9 cellular contexts compared by ENCODE assay signal in genomic region chr17:75249564-75249963, GRCh38. TPM values are rescaled to one million over a fixed set of nuclear protein-coding genes. Genes with fewer than 3 reads are reported as not detected.
DNase-seq lines count a peak whose midpoint lies in the region; ATAC-seq and TF ChIP-seq lines count a peak whose summit lies in the region.
"Had no signal": no experiment of that assay in that cellular context is flagged by ENCODE, and none has a peak within 500 bp of the region (broad histone marks: within the 10 kb centered on the region; RNA-seq: fewer than 3 reads in every experiment).

No MANE protein-coding gene starts in this region.

- H3K27ac Mint-ChIP-seq in CD4-positive, alpha-beta memory T cell, result peak overlapping the region; percentile 90 to 99 (median 95)
- peak overlapping the region; percentile 36; the same call in 1 of the 2 replicates for H3K27ac Mint-ChIP-seq in HFFc6
- peak overlapping the region; percentile 95 for H3K27ac Mint-ChIP-seq in activated naive CD8-positive, alpha-beta T cell treated with anti-CD3 and anti-CD28 coated beads for 36 hours
- peak overlapping the region; percentile 70 to 96 (median 92) for H3K27ac Mint-ChIP-seq in naive thymus-derived CD8-positive, alpha-beta T cell

- peak overlapping the region; percentile 51 for H3K27ac ChIP-seq in CD4-positive, alpha-beta memory T cell (ENCODE audit: low read depth, low read length)

- H3K27me3 Mint-ChIP-seq in CD4-positive, alpha-beta memory T cell, result no peaks in the 10 kb centered on the region
- no peaks in the 10 kb centered on the region; the same call in 1 of the 2 replicates for H3K27me3 Mint-ChIP-seq in HFFc6 (ENCODE audit: insufficient read depth)
- no peaks in the 10 kb centered on the region for H3K27me3 Mint-ChIP-seq in activated naive CD8-positive, alpha-beta T cell treated with anti-CD3 and anti-CD28 coated beads for 36 hours
- no peaks in the 10 kb centered on the region for H3K27me3 Mint-ChIP-seq in naive thymus-derived CD8-positive, alpha-beta T cell

- intact Hi-C loops in CD4-positive, alpha-beta memory T cell (cut with micrococcal nuclease), result no loop called here

- H3K4me3 ChIP-seq in CD4-positive, alpha-beta memory T cell (ENCODE audit: low read length in 2 of 2), result no peak overlapping the region

- H3K4me1 ChIP-seq in CD4-positive, alpha-beta memory T cell (ENCODE audit: insufficient read depth, low read length), result peaks cover 44% of the 10 kb centered on the region

- no peaks in the 10 kb centered on the region for H3K9me3 ChIP-seq in CD4-positive, alpha-beta memory T cell (ENCODE audit: control insufficient read depth in 1 of 2, low read length in 2 of 2)

- peaks cover 14 to 31% of the 10 kb centered on the region in 2 donors for H3K36me3 Mint-ChIP-seq in CD4-positive, alpha-beta memory T cell
- no peaks in the 10 kb centered on the region; the same call in 1 of the 2 replicates for H3K36me3 Mint-ChIP-seq in HFFc6 (ENCODE audit: low read depth)
- H3K36me3 Mint-ChIP-seq in activated naive CD8-positive, alpha-beta T cell treated with anti-CD3 and anti-CD28 coated beads for 36 hours, result peaks cover 25% of the 10 kb centered on the region
- H3K36me3 Mint-ChIP-seq in naive thymus-derived CD8-positive, alpha-beta T cell, result peaks cover 0 to 35% (median 1%) of the 10 kb centered on the region in 3 donors

- peaks cover 25 to 62% (median 46%) of the 10 kb centered on the region in 4 donors for H3K4me1 Mint-ChIP-seq in CD4-positive, alpha-beta memory T cell
- peaks cover 11% of the 10 kb centered on the region for H3K4me1 Mint-ChIP-seq in HFFc6 (ENCODE audit: low read depth)
- H3K4me1 Mint-ChIP-seq in activated naive CD8-positive, alpha-beta T cell treated with anti-CD3 and anti-CD28 coated beads for 36 hours, result peaks cover 70% of the 10 kb centered on the region
- H3K4me1 Mint-ChIP-seq in naive thymus-derived CD8-positive, alpha-beta T cell, result peaks cover 38 to 55% (median 51%) of the 10 kb centered on the region in 4 donors

- peak overlapping the region; percentile 78 to 90 (median 84) for H3K4me3 Mint-ChIP-seq in CD4-positive, alpha-beta memory T cell
- no peak overlapping the region for H3K4me3 Mint-ChIP-seq in HFFc6
- H3K4me3 Mint-ChIP-seq in activated naive CD8-positive, alpha-beta T cell treated with anti-CD3 and anti-CD28 coated beads for 36 hours, result peak overlapping the region; percentile 75
- H3K4me3 Mint-ChIP-seq in naive thymus-derived CD8-positive, alpha-beta T cell, result peak overlapping the region in 9 of 10 donors; percentile 30 to 79 (median 63)

- ATAC-seq in naive thymus-derived CD8-positive, alpha-beta T cell, result no peak
- ATAC-seq in GM21447 (IDR thresholded peaks at IDR 0.05; ENCODE audit: unreplicated experiment), result no peak

- POLR2A ChIA-PET in CD4-positive, alpha-beta memory T cell (lab: Charles Lee; ENCODE audit: partially characterized antibody), result interaction anchor here (1.6 to 4.3 kb wide), 4 partner anchors 8 to 40 kb away, joined by 7 to 50 read pairs (median 12); partner anchors contain the start of genes GGA3, MIF4GD, MRPS7 and SLC25A19
- POLR2A ChIA-PET in naive thymus-derived CD8-positive, alpha-beta T cell (lab: Charles Lee), result interaction anchor here (1.4 to 1.9 kb wide), 2 partner anchors 11 to 21 kb away, joined by 4 to 10 read pairs; partner anchors contain the start of gene MIF4GD

- no peaks in the 10 kb centered on the region for H3K27me3 ChIP-seq in CD4-positive, alpha-beta memory T cell (ENCODE audit: insufficient read depth, low read length)

- TF ChIP-seq CTCF in HFFc6 (IDR thresholded peaks at IDR 0.05) (no peak), GM20000 (IDR thresholded peaks at IDR 0.05; ENCODE audit: extremely low read depth, missing control alignments) (no peak)

- H3K36me3 ChIP-seq in CD4-positive, alpha-beta memory T cell (ENCODE audit: insufficient read depth, low read length), result peaks cover 16% of the 10 kb centered on the region

- no peaks in the 10 kb centered on the region for H3K9me3 Mint-ChIP-seq in CD4-positive, alpha-beta memory T cell
- no peaks in the 10 kb centered on the region for H3K9me3 Mint-ChIP-seq in HFFc6
- H3K9me3 Mint-ChIP-seq in activated naive CD8-positive, alpha-beta T cell treated with anti-CD3 and anti-CD28 coated beads for 36 hours, result no peaks in the 10 kb centered on the region
- H3K9me3 Mint-ChIP-seq in naive thymus-derived CD8-positive, alpha-beta T cell, result no peaks in the 10 kb centered on the region

- no peak for DNase-seq in CD4-positive, alpha-beta memory T cell
- DNase-seq in HFFc6 (no peak), islet precursor cell (no peak), NCI-H345 (lab: John Stamatoyannopoulos, UW) (no peak), GM20000 (ENCODE audit: low spot score) (no peak)
- DNase-seq in activated naive CD8-positive, alpha-beta T cell treated with anti-CD3 and anti-CD28 coated beads for 36 hours, result no peak
- DNase-seq in naive thymus-derived CD8-positive, alpha-beta T cell, result no peak
- DNase-seq: DMS79 treated with DMSO at 0.1 percent for 48 hours had no signal

- CTCF ChIA-PET in CD4-positive, alpha-beta memory T cell (lab: Charles Lee; ENCODE audit: partially characterized antibody), result interaction anchor here (1.1 to 3.7 kb wide), 8 partner anchors 10 to 370 kb away, joined by 3 to 21 read pairs (median 4); partner anchors contain the start of genes MRPL58 and NUP85

RNA-seq across cellular contexts. Expression of gene GGA3, which starts 11.8 kb away (rescaled TPM):
- 100 to 1,000 TPM; 121 to 122 TPM for total RNA-seq in CD4-positive, alpha-beta memory T cell
- 10 to 100 TPM in 1 of 2 donors, 1 to 10 TPM in 1; 7.7 to 25.8 TPM for polyA plus RNA-seq in CD4-positive, alpha-beta memory T cell
- 10 to 100 TPM; 23.2 to 26.5 (median 24.2) TPM for total RNA-seq in HFFc6 (2021; fragmentation: NEBNext Ultra II Directional; extraction: Animal tissue kit (Norgen Biotek cat#: 25700))
- 10 to 100 TPM; 63.7 to 72.0 TPM for total RNA-seq in activated naive CD8-positive, alpha-beta T cell treated with anti-CD3 and anti-CD28 coated beads for 36 hours
- 100 to 1,000 TPM; 105 to 107 TPM for total RNA-seq in naive thymus-derived CD8-positive, alpha-beta T cell
- polyA plus RNA-seq in naive thymus-derived CD8-positive, alpha-beta T cell, result 10 to 100 TPM in 2 of 3 donors, 1 to 10 TPM in 1; 6.2 to 20.1 (median 14.7) TPM

RNA-seq across cellular contexts. Expression of gene MRPS7, which starts 12.1 kb away (rescaled TPM):
- 10 to 100 TPM; 34.1 to 36.3 TPM for total RNA-seq in CD4-positive, alpha-beta memory T cell
- 100 to 1,000 TPM; 107 to 150 TPM for polyA plus RNA-seq in CD4-positive, alpha-beta memory T cell
- 10 to 100 TPM; 58.2 to 64.7 (median 60.2) TPM for total RNA-seq in HFFc6 (2021; fragmentation: NEBNext Ultra II Directional; extraction: Animal tissue kit (Norgen Biotek cat#: 25700))
- total RNA-seq in activated naive CD8-positive, alpha-beta T cell treated with anti-CD3 and anti-CD28 coated beads for 36 hours, result 10 to 100 TPM; 93.5 to 96.9 TPM
- 10 to 100 TPM; 40.5 to 41.1 TPM for total RNA-seq in naive thymus-derived CD8-positive, alpha-beta T cell
- 100 to 1,000 TPM; 113 to 132 (median 122) TPM for polyA plus RNA-seq in naive thymus-derived CD8-positive, alpha-beta T cell

RNA-seq across cellular contexts. Expression of gene MIF4GD, which starts 21.5 kb away (rescaled TPM):
- 10 to 100 TPM; 35.8 to 40.2 TPM for total RNA-seq in CD4-positive, alpha-beta memory T cell
- 10 to 100 TPM; 81.7 to 94.3 TPM for polyA plus RNA-seq in CD4-positive, alpha-beta memory T cell
- total RNA-seq in HFFc6 (2021; fragmentation: NEBNext Ultra II Directional; extraction: Animal tissue kit (Norgen Biotek cat#: 25700)), result 10 to 100 TPM in 3 of 6 experiments, 1 to 10 TPM in 3; 8.8 to 10.8 (median 10.0) TPM
- 10 to 100 TPM; 35.3 to 38.1 TPM for total RNA-seq in activated naive CD8-positive, alpha-beta T cell treated with anti-CD3 and anti-CD28 coated beads for 36 hours
- 10 to 100 TPM; 37.3 to 39.4 TPM for total RNA-seq in naive thymus-derived CD8-positive, alpha-beta T cell
- polyA plus RNA-seq in naive thymus-derived CD8-positive, alpha-beta T cell, result 10 to 100 TPM; 76.2 to 96.6 (median 90.5) TPM

RNA-seq across cellular contexts. Expression of gene SLC25A19, which starts 39.7 kb away (rescaled TPM):
- 10 to 100 TPM; 19.8 to 21.8 TPM for total RNA-seq in CD4-positive, alpha-beta memory T cell
- 10 to 100 TPM; 13.2 to 15.4 TPM for polyA plus RNA-seq in CD4-positive, alpha-beta memory T cell
- 10 to 100 TPM in 1 of 6 experiments, 1 to 10 TPM in 5; 5.7 to 14.6 (median 7.1) TPM for total RNA-seq in HFFc6 (2021; fragmentation: NEBNext Ultra II Directional; extraction: Animal tissue kit (Norgen Biotek cat#: 25700))
- 100 to 1,000 TPM; 103 to 107 TPM for total RNA-seq in activated naive CD8-positive, alpha-beta T cell treated with anti-CD3 and anti-CD28 coated beads for 36 hours
- total RNA-seq in naive thymus-derived CD8-positive, alpha-beta T cell, result 10 to 100 TPM; 20.5 to 22.5 TPM
- polyA plus RNA-seq in naive thymus-derived CD8-positive, alpha-beta T cell, result 10 to 100 TPM; 11.2 to 15.4 (median 13.3) TPM

RNA-seq across cellular contexts. Expression of gene NUP85, which starts 44.1 kb away (rescaled TPM):
- total RNA-seq in CD4-positive, alpha-beta memory T cell, result 100 to 1,000 TPM; 137 to 164 TPM
- polyA plus RNA-seq in CD4-positive, alpha-beta memory T cell, result 10 to 100 TPM; 33.4 to 49.1 TPM
- total RNA-seq in HFFc6 (2021; fragmentation: NEBNext Ultra II Directional; extraction: Animal tissue kit (Norgen Biotek cat#: 25700)), result 10 to 100 TPM; 38.0 to 47.8 (median 43.1) TPM
- 100 to 1,000 TPM; 134 to 137 TPM for total RNA-seq in activated naive CD8-positive, alpha-beta T cell treated with anti-CD3 and anti-CD28 coated beads for 36 hours
- total RNA-seq in naive thymus-derived CD8-positive, alpha-beta T cell, result 100 to 1,000 TPM; 150 to 155 TPM
- 10 to 100 TPM; 17.3 to 39.4 (median 21.4) TPM for polyA plus RNA-seq in naive thymus-derived CD8-positive, alpha-beta T cell

Comparison
In these comparisons a context has a peak if more than half of its experiments do, and no peak if none do; other contexts are left out.
1. H3K27ac Mint-ChIP-seq: peak in every context shown above with its lines; median percentile 95 in CD4-positive, alpha-beta memory T cell; 95 in activated naive CD8-positive, alpha-beta T cell treated with anti-CD3 and anti-CD28 coated beads for 36 hours; 92 in naive thymus-derived CD8-positive, alpha-beta T cell; 36 in HFFc6.